In the genomic region with DNA sequence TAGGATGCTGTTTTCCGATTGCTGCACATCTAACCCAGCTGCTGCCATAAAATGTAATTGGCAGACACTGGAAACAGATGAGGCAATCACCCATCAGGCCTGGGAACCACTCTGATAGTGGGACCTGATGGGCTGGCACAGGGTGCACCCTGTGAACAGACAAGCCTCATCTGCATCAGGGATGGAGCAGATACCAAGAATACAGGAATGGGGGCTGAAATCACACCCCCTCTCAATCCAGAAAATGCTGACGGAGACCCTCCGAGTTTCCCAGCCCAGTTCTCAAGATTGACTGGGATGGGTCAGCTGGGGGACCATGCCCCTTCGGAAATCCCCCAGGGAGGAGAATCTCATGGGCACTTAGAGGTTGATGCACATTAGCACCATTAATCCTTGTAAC, we compare ENCODE assay signal across 18 cellular contexts.
"Had no signal": no experiment of that assay in that cellular context is flagged by ENCODE, and none has a peak within 500 bp of the region (broad histone marks: within the 10 kb centered on the region; RNA-seq: fewer than 3 reads in every experiment).

No MANE protein-coding gene starts in this region.

- DNase-seq: KBM-7; MV-4-11; NCI-H1048; NCI-H1105 treated with DMSO at 0.1 percent for 48 hours; NCI-H1417 treated with DMSO at 0.1 percent for 48 hours; NCI-H146; NCI-H1930; NCI-H2081; NCI-H2107; NCI-H2227 treated with DMSO at 0.1 percent for 48 hours; NCI-H524; NCI-H526 treated with DMSO at 0.1 percent for 48 hours; NCI-H748 treated with DMSO at 0.1 percent for 48 hours; NK-92 treated with Interleukin-12 subunit alpha and Interleukin-12 subunit beta, amount 100 ng/mL, for 24 hours; PC-3; SHP77; SW 1271; T-cell had no signal
